Comparison of ENCODE assay signal across 2 cellular contexts in the genomic region with DNA sequence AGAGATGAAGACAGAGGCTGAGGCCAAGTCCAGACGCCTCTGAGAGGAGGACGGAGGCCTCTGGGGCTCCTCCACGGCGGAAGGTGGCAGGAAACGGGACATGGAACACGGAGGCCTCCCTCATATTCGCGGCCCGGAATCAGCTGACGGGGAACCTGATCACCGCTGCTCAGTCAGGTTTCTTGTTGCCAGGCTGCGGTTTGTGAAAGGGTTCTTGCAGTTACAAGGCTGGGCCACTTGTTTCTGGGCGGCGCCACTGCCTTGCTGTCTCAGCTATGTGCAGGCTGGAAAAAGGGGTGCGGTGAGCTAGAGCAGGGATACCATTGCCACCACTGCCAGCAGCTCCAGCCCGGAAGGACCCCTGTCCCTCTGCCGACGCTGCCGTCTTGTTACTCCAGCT.
A peak's percentile ranks its signal among the peaks of the same experiment; 100 is the strongest.
TF ChIP-seq lines count a peak whose summit lies in the region.

No MANE protein-coding gene starts in this region.

TF ChIP-seq in SK-N-SH, 30 proteins besides CTCF, POLR2A, EP300 and RAD21:
- TF ChIP-seq YY1 (IDR thresholded peaks at IDR 0.05; ENCODE audit: low read depth) (no peak), RCOR1 (IDR thresholded peaks at IDR 0.05; ENCODE audit: low read length) (no peak), FOXM1 (IDR thresholded peaks at IDR 0.05; ENCODE audit: low read depth) (no peak), POLR2AphosphoS5 (IDR thresholded peaks at IDR 0.05; ENCODE audit: low read depth, low read length) (no peak)

TF ChIP-seq in HepG2, 621 proteins besides CTCF, POLR2A, EP300 and RAD21:
- TF ChIP-seq XRCC5 (optimal IDR thresholded peaks at IDR 0.05; ENCODE audit: low read length) (peak; percentile 79), TFAP4 (IDR thresholded peaks at IDR 0.05; ENCODE audit: borderline replicate concordance, low read depth) (peak; percentile 58; the same call in 1 of the 2 replicates), ZNF280B (CRISPR knock-in tag; IDR thresholded peaks at IDR 0.05; ENCODE audit: borderline replicate concordance) (0 out of 2 replicates have a peak, but pooled peaks have one; percentile 18), STAG1 (CRISPR knock-in tag; IDR thresholded peaks at IDR 0.05) (peak; percentile 65), ZNF546 (CRISPR knock-in tag; conservative IDR thresholded peaks at IDR 0.05) (no peak)
- TF ChIP-seq, protein P1, sequence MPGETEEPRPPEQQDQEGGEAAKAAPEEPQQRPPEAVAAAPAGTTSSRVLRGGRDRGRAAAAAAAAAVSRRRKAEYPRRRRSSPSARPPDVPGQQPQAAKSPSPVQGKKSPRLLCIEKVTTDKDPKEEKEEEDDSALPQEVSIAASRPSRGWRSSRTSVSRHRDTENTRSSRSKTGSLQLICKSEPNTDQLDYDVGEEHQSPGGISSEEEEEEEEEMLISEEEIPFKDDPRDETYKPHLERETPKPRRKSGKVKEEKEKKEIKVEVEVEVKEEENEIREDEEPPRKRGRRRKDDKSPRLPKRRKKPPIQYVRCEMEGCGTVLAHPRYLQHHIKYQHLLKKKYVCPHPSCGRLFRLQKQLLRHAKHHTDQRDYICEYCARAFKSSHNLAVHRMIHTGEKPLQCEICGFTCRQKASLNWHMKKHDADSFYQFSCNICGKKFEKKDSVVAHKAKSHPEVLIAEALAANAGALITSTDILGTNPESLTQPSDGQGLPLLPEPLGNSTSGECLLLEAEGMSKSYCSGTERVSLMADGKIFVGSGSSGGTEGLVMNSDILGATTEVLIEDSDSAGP (CRISPR knock-in tag; IDR thresholded peaks at IDR 0.05; ENCODE audit: borderline replicate concordance): 0 out of 2 replicates have a peak, but pooled peaks have one; percentile 24
TF ChIP-seq in HepG2: peak in this region for 5.
